In the genomic region with DNA sequence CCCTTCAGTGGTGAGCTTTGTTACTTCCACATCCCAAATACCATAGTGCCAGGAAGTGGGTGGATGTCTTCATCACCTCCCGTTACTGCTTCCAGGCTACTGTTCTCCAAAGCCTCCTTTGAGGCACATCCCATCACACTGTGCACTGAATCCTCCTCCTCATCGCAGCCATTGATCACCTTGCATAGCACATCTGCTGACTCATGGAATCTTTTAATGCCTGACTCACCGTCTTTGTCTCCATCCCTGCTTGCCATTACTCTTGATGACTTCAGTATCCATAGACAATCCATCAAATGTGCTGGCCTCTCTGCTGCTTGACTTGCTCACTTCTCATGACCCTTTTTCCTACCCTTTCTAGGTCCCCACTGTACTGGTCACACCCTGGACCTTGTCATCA, we compare ENCODE assay signal across 21 cellular contexts.
"Had no signal": no experiment of that assay in that cellular context is flagged by ENCODE, and none has a peak within 500 bp of the region (broad histone marks: within the 10 kb centered on the region; RNA-seq: fewer than 3 reads in every experiment).

No MANE protein-coding gene starts in this region.

- H3K9me3 Mint-ChIP-seq: mesothelial cell of epicardium; natural killer cell treated with Interleukin-12 subunit alpha and Interleukin-12 subunit beta and Interleukin-15 and Interleukin-18, amount 100 ng/mL, for 72 hours; neural progenitor cell had no signal

- H3K27me3 ChIP-seq: neural progenitor cell, ovary, right atrium auricular region, transverse colon had no signal

- DNase-seq: effector CD8-positive, alpha-beta T cell; heart left ventricle; hippocampal formation; kidney glomerular epithelial cell; ovary; small intestine; stimulated activated CD4-positive, alpha-beta T cell treated with anti-CD3 and anti-CD28 coated beads, Interleukin-12 subunit alpha, Interleukin-12 subunit beta, amount 100 ng/mL, for 4 hours; stimulated activated naive CD4-positive, alpha-beta T cell; stomach; substantia nigra; transverse colon had no signal

- H3K36me3 Mint-ChIP-seq: mesothelial cell of epicardium; natural killer cell treated with Interleukin-12 subunit alpha and Interleukin-12 subunit beta and Interleukin-15 and Interleukin-18, amount 100 ng/mL, for 72 hours; neural progenitor cell had no signal

- H3K27ac ChIP-seq: coronary artery, heart left ventricle, neural progenitor cell, ovary, right atrium auricular region, stomach, thoracic aorta, transverse colon had no signal

- ATAC-seq: esophagus mucosa; heart left ventricle; left lobe of liver; natural killer cell treated with Interleukin-12 subunit alpha and Interleukin-12 subunit beta and Interleukin-15 and Interleukin-18, amount 100 ng/mL, for 72 hours had no signal

- FAIRE-seq: frontal cortex, islet of Langerhans, small intestine had no signal

- H3K9ac ChIP-seq: neural progenitor cell had no signal

- H3K4me1 Mint-ChIP-seq: mesothelial cell of epicardium had no signal

- H3K27ac Mint-ChIP-seq: mesothelial cell of epicardium; natural killer cell treated with Interleukin-12 subunit alpha and Interleukin-12 subunit beta and Interleukin-15 and Interleukin-18, amount 100 ng/mL, for 72 hours; neural progenitor cell had no signal

- H3K4me2 ChIP-seq: neural progenitor cell had no signal

- H3K4me1 ChIP-seq: heart left ventricle, right atrium auricular region, stomach, transverse colon had no signal

- H3K4me3 Mint-ChIP-seq: mesothelial cell of epicardium; natural killer cell treated with Interleukin-12 subunit alpha and Interleukin-12 subunit beta and Interleukin-15 and Interleukin-18, amount 100 ng/mL, for 72 hours; neural progenitor cell had no signal

- H3K4me3 ChIP-seq: coronary artery, heart left ventricle, neural progenitor cell, ovary, right atrium auricular region, stomach, thoracic aorta, transverse colon had no signal

- H3K9me3 ChIP-seq: heart left ventricle, ovary, right atrium auricular region, stomach, thoracic aorta, transverse colon had no signal

- H3K36me3 ChIP-seq: heart left ventricle, neural progenitor cell, ovary, right atrium auricular region, stomach, thoracic aorta, transverse colon had no signal

- H2AFZ ChIP-seq: neural progenitor cell had no signal
